ENCODE assay signal across 8 cellular contexts in genomic region chr9:39791356-39791755, GRCh38.
DNase-seq lines count a peak whose midpoint lies in the region; ATAC-seq, FAIRE-seq and TF ChIP-seq lines count a peak whose summit lies in the region.
"Not testable (repeated sequence)": the region's sequence is repeated elsewhere in the genome, so short reads cannot be mapped to it uniquely, and the experiment has no call there.

No MANE protein-coding gene starts in this region.

- not testable (repeated sequence) for H2AK5ac ChIP-seq in mesendoderm (ENCODE audit: low read length)

- H3K9ac ChIP-seq in mesendoderm (ENCODE audit: low read length), result not testable (repeated sequence)

- not testable (repeated sequence) for H2BK5ac ChIP-seq in mesendoderm (ENCODE audit: low read length)

- POLR2A ChIA-PET in CD4-positive, alpha-beta memory T cell (lab: Charles Lee; ENCODE audit: partially characterized antibody), result not testable (repeated sequence)

- CTCF ChIA-PET in CD4-positive, alpha-beta memory T cell (lab: Charles Lee; ENCODE audit: partially characterized antibody), result not testable (repeated sequence)

- not testable (repeated sequence) for H3K9me3 ChIP-seq in CD4-positive, alpha-beta memory T cell (ENCODE audit: control insufficient read depth in 1 of 2, low read length in 2 of 2); esophagus squamous epithelium

- H3K23ac ChIP-seq in mesendoderm (ENCODE audit: low read length), result not testable (repeated sequence)

- not testable (repeated sequence) for H2BK15ac ChIP-seq in mesendoderm (replicated peaks; ENCODE audit: low read depth)

- not testable (repeated sequence) for H3K36me3 Mint-ChIP-seq in CD4-positive, alpha-beta memory T cell; activated T-cell treated with anti-CD3 and anti-CD28 coated beads, Interleukin-2, amount 50 U/mL, for 72 hours (ENCODE audit: insufficient read depth in 2 of 2)

- not testable (repeated sequence) for H3K4me1 ChIP-seq in CD4-positive, alpha-beta memory T cell (ENCODE audit: insufficient read depth, low read length); esophagus squamous epithelium; mesendoderm (ENCODE audit: control insufficient read depth, low read depth, low read length)

- not testable (repeated sequence) for H3K27me3 Mint-ChIP-seq in CD4-positive, alpha-beta memory T cell; activated T-cell treated with anti-CD3 and anti-CD28 coated beads, Interleukin-2, amount 50 U/mL, for 72 hours (ENCODE audit: low read depth)

- peak overlapping the region; percentile 49 for H3K56ac ChIP-seq in mesendoderm (ENCODE audit: low read length)

- not testable (repeated sequence) for H3K36me3 ChIP-seq in CD4-positive, alpha-beta memory T cell (ENCODE audit: insufficient read depth, low read length); esophagus squamous epithelium; mesendoderm (ENCODE audit: control insufficient read depth, insufficient read depth, low read length)

- not testable (repeated sequence) for H3K4ac ChIP-seq in mesendoderm (ENCODE audit: low read depth, low read length)

- not testable (repeated sequence) for H3K27ac ChIP-seq in CD4-positive, alpha-beta memory T cell (ENCODE audit: low read depth, low read length); mesendoderm (ENCODE audit: low read depth, low read length)
- peak overlapping the region in 3 of 4 donors; percentile 25 to 58 (median 54) for H3K27ac ChIP-seq in esophagus squamous epithelium

- not testable (repeated sequence) for H3K4me3 ChIP-seq in CD4-positive, alpha-beta memory T cell (ENCODE audit: low read length in 2 of 2); mesendoderm (ENCODE audit: low read length)
- H3K4me3 ChIP-seq in esophagus squamous epithelium, result peak overlapping the region; percentile 20 to 63 (median 36)

- not testable (repeated sequence) for H3K9me3 Mint-ChIP-seq in CD4-positive, alpha-beta memory T cell; activated T-cell treated with anti-CD3 and anti-CD28 coated beads, Interleukin-2, amount 50 U/mL, for 72 hours

- ATAC-seq in GM19397 (IDR thresholded peaks at IDR 0.05; ENCODE audit: unreplicated experiment), result peak; percentile 100
- ATAC-seq in HG02840 (IDR thresholded peaks at IDR 0.05; ENCODE audit: low FRiP score, unreplicated experiment), result peak; percentile 97
- peak; percentile 92 to 97 for ATAC-seq in activated T-cell treated with anti-CD3 and anti-CD28 coated beads, Interleukin-2, amount 50 U/mL, for 72 hours (replicated peaks in 1 of 2)

- not testable (repeated sequence) for H4K8ac ChIP-seq in mesendoderm (ENCODE audit: low read depth, low read length)

- H2BK120ac ChIP-seq in mesendoderm (ENCODE audit: low read depth, low read length), result not testable (repeated sequence)

- 3% methylated on average over 11 of the region's 31 CpGs; no CpG with 5 or more reads in 1 of the 2 donors for WGBS in esophagus squamous epithelium, 2 donors
- WGBS in mesendoderm (ENCODE audit: extremely low coverage, insufficient coverage, low lambda C conversion rate), result no CpG with 5 or more reads among the region's 31 CpGs

- H3K4me2 ChIP-seq in mesendoderm (ENCODE audit: low read length), result not testable (repeated sequence)

- DNase-seq in CD4-positive, alpha-beta memory T cell, result peak; percentile 33 to 62 (median 52)
- not testable (repeated sequence) for DNase-seq in HTR-8/SVneo (ENCODE audit: insufficient read length, low spot score); activated T-cell treated with anti-CD3 and anti-CD28 coated beads, Interleukin-2, amount 50 U/mL, for 72 hours; esophagus squamous epithelium (lab: John Stamatoyannopoulos, UW); mesendoderm
- peak; percentile 8 for DNase-seq in stimulated activated CD8-positive, alpha-beta memory T cell treated with anti-CD3 and anti-CD28 coated beads, Interleukin-12 subunit alpha, Interleukin-12 subunit beta, amount 100 ng/mL, for 4 hours (ENCODE audit: low read depth)

- TF ChIP-seq CTCF in esophagus squamous epithelium (IDR thresholded peaks at IDR 0.05), result not testable (repeated sequence)

- H3K79me2 ChIP-seq in mesendoderm (ENCODE audit: control insufficient read depth, insufficient read depth, low read length), result not testable (repeated sequence)

- H3K4me3 Mint-ChIP-seq in CD4-positive, alpha-beta memory T cell; activated T-cell treated with anti-CD3 and anti-CD28 coated beads, Interleukin-2, amount 50 U/mL, for 72 hours: not testable (repeated sequence)

- intact Hi-C loops in CD4-positive, alpha-beta memory T cell (cut with micrococcal nuclease); esophagus squamous epithelium (cut with DNase I): not testable (repeated sequence)

- not testable (repeated sequence) for H4K5ac ChIP-seq in mesendoderm (ENCODE audit: low read length)

- not testable (repeated sequence) for H3K18ac ChIP-seq in mesendoderm (ENCODE audit: low read length)

- not testable (repeated sequence) for TF ChIP-seq POLR2A in esophagus squamous epithelium (IDR thresholded peaks at IDR 0.05)

- not testable (repeated sequence) for H3K79me1 ChIP-seq in mesendoderm (ENCODE audit: low read length)

- H3K27me3 ChIP-seq in CD4-positive, alpha-beta memory T cell (ENCODE audit: insufficient read depth, low read length); esophagus squamous epithelium; mesendoderm (ENCODE audit: insufficient read depth, low read length, poor library complexity): not testable (repeated sequence)

- not testable (repeated sequence) for H3K4me1 Mint-ChIP-seq in CD4-positive, alpha-beta memory T cell; activated T-cell treated with anti-CD3 and anti-CD28 coated beads, Interleukin-2, amount 50 U/mL, for 72 hours (ENCODE audit: low read depth)

- peak; percentile 94 for FAIRE-seq in HTR-8/SVneo (lab: Jason Lieb, UNC)

- not testable (repeated sequence) for H3K27ac Mint-ChIP-seq in CD4-positive, alpha-beta memory T cell; activated T-cell treated with anti-CD3 and anti-CD28 coated beads, Interleukin-2, amount 50 U/mL, for 72 hours
